ENCODE assay signal across 1 cellular context in genomic region chr22:50215297-50216049, GRCh38.
TF ChIP-seq lines count a peak whose summit lies in the region.

No MANE protein-coding gene starts in this region.

TF ChIP-seq in H1, 55 proteins besides CTCF, POLR2A, EP300 and RAD21:
- TF ChIP-seq USF2 (IDR thresholded peaks at IDR 0.05; ENCODE audit: low read length), result no peak
- 0 out of 2 replicates have a peak, but pooled peaks have one; percentile 22 for TF ChIP-seq POLR2AphosphoS5 (IDR thresholded peaks at IDR 0.05; ENCODE audit: low read depth, low read length)
- TF ChIP-seq, protein P1, sequence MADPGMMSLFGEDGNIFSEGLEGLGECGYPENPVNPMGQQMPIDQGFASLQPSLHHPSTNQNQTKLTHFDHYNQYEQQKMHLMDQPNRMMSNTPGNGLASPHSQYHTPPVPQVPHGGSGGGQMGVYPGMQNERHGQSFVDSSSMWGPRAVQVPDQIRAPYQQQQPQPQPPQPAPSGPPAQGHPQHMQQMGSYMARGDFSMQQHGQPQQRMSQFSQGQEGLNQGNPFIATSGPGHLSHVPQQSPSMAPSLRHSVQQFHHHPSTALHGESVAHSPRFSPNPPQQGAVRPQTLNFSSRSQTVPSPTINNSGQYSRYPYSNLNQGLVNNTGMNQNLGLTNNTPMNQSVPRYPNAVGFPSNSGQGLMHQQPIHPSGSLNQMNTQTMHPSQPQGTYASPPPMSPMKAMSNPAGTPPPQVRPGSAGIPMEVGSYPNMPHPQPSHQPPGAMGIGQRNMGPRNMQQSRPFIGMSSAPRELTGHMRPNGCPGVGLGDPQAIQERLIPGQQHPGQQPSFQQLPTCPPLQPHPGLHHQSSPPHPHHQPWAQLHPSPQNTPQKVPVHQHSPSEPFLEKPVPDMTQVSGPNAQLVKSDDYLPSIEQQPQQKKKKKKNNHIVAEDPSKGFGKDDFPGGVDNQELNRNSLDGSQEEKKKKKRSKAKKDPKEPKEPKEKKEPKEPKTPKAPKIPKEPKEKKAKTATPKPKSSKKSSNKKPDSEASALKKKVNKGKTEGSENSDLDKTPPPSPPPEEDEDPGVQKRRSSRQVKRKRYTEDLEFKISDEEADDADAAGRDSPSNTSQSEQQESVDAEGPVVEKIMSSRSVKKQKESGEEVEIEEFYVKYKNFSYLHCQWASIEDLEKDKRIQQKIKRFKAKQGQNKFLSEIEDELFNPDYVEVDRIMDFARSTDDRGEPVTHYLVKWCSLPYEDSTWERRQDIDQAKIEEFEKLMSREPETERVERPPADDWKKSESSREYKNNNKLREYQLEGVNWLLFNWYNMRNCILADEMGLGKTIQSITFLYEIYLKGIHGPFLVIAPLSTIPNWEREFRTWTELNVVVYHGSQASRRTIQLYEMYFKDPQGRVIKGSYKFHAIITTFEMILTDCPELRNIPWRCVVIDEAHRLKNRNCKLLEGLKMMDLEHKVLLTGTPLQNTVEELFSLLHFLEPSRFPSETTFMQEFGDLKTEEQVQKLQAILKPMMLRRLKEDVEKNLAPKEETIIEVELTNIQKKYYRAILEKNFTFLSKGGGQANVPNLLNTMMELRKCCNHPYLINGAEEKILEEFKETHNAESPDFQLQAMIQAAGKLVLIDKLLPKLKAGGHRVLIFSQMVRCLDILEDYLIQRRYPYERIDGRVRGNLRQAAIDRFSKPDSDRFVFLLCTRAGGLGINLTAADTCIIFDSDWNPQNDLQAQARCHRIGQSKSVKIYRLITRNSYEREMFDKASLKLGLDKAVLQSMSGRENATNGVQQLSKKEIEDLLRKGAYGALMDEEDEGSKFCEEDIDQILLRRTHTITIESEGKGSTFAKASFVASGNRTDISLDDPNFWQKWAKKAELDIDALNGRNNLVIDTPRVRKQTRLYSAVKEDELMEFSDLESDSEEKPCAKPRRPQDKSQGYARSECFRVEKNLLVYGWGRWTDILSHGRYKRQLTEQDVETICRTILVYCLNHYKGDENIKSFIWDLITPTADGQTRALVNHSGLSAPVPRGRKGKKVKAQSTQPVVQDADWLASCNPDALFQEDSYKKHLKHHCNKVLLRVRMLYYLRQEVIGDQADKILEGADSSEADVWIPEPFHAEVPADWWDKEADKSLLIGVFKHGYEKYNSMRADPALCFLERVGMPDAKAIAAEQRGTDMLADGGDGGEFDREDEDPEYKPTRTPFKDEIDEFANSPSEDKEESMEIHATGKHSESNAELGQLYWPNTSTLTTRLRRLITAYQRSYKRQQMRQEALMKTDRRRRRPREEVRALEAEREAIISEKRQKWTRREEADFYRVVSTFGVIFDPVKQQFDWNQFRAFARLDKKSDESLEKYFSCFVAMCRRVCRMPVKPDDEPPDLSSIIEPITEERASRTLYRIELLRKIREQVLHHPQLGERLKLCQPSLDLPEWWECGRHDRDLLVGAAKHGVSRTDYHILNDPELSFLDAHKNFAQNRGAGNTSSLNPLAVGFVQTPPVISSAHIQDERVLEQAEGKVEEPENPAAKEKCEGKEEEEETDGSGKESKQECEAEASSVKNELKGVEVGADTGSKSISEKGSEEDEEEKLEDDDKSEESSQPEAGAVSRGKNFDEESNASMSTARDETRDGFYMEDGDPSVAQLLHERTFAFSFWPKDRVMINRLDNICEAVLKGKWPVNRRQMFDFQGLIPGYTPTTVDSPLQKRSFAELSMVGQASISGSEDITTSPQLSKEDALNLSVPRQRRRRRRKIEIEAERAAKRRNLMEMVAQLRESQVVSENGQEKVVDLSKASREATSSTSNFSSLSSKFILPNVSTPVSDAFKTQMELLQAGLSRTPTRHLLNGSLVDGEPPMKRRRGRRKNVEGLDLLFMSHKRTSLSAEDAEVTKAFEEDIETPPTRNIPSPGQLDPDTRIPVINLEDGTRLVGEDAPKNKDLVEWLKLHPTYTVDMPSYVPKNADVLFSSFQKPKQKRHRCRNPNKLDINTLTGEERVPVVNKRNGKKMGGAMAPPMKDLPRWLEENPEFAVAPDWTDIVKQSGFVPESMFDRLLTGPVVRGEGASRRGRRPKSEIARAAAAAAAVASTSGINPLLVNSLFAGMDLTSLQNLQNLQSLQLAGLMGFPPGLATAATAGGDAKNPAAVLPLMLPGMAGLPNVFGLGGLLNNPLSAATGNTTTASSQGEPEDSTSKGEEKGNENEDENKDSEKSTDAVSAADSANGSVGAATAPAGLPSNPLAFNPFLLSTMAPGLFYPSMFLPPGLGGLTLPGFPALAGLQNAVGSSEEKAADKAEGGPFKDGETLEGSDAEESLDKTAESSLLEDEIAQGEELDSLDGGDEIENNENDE (IDR thresholded peaks at IDR 0.05; ENCODE audit: insufficient replicate concordance, low read length), result no peak
- TF ChIP-seq SUZ12 (IDR thresholded peaks at IDR 0.05; ENCODE audit: low read length), result no peak
- TF ChIP-seq HDAC6 (IDR thresholded peaks at IDR 0.05; ENCODE audit: low read depth, low read length), result no peak
